ENCODE assay signal across 8 cellular contexts in the genomic region with DNA sequence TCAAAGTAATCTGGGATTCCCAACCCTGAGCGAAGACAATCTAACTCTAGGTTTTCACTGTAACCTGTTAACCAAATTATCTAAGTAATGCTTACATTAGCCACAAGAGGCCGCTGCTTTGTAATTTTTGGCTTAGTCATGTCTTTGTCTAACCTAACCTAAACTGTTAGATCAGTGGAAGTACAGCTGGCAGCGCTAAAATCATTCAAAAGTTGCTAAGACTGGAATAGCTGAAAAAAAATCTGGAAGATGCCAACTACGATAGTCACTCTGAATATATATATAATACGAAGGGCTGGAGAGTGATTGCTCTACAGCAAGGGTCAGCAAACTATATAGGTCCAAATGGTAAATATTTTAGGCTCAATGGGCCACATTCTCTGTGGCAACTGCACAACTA.
DNase-seq lines count a peak whose midpoint lies in the region; ATAC-seq, FAIRE-seq and TF ChIP-seq lines count a peak whose summit lies in the region.

No MANE protein-coding gene starts in this region.

- H3K4me1 ChIP-seq in Karpas-422 (ENCODE audit: low read length) (peaks cover 7% of the 10 kb centered on the region), SJSA1 (replicated peaks) (no peaks in the 10 kb centered on the region), body of pancreas (no peaks in the 10 kb centered on the region)

- H3K36me3 ChIP-seq in Karpas-422 (ENCODE audit: insufficient read depth, low read length), result peaks cover 21% of the 10 kb centered on the region
- H3K36me3 ChIP-seq in SJSA1, result peaks cover 41% of the 10 kb centered on the region
- peaks cover 0 to 13% of the 10 kb centered on the region in 2 donors for H3K36me3 ChIP-seq in body of pancreas (replicated peaks in 1 of 2; ENCODE audit: insufficient read depth in 1 of 2, low read depth in 2 of 2)

- H3K4me3 ChIP-seq in Karpas-422 (ENCODE audit: low read length) (no peak overlapping the region), SJSA1 (no peak overlapping the region), body of pancreas (no peak overlapping the region)

- FAIRE-seq in H54 (lab: Jason Lieb, UNC), result peak; percentile 90

- ATAC-seq in body of pancreas, result peak; percentile 88

- H3K9me2 ChIP-seq in Karpas-422 (replicated peaks; ENCODE audit: insufficient read depth, low read length), result no peaks in the 10 kb centered on the region

- H3K9ac ChIP-seq in Karpas-422 (ENCODE audit: low read length), result no peak overlapping the region

- DNase-seq in activated gamma-delta T cell treated with Interleukin-2 at 50 U/mL for 16 hours (peak; percentile 40), activated gamma-delta T cell (lab: John Stamatoyannopoulos, UW) (no peak), H54 (ENCODE audit: insufficient read length, low spot score) (peak; percentile 9), Karpas-422 (peak; percentile 87), SJSA1 (ENCODE audit: low read depth in 1 of 2, low spot score in 2 of 2) (peak; percentile 53 to 58), body of pancreas (peak; percentile 51 to 68 (median 52)), iPS-NIHi7 (ENCODE audit: extremely low spot score) (peak; percentile 61)
- peak; percentile 2 to 24 for DNase-seq in stimulated activated CD4-positive, alpha-beta T cell treated with anti-CD3 and anti-CD28 coated beads, Interleukin-15, amount 100 ng/mL, for 48 hours (ENCODE audit: low read depth in 2 of 2)

- no peaks in the 10 kb centered on the region for H4K20me1 ChIP-seq in Karpas-422 (ENCODE audit: insufficient read depth, low read depth, low read length)

- TF ChIP-seq POLR2A in H54 (IDR thresholded peaks at IDR 0.05; ENCODE audit: low read depth, low read length), result no peak
- TF ChIP-seq POLR2A in body of pancreas (IDR thresholded peaks at IDR 0.05), result no peak

- H3K27ac ChIP-seq in Karpas-422 (ENCODE audit: low read length) (no peak overlapping the region), SJSA1 (no peak overlapping the region), body of pancreas (no peak overlapping the region)

- WGBS in body of pancreas, 2 donors, result 12 to 23% methylated on average over 5 of the region's 5 CpGs

- H2AFZ ChIP-seq in Karpas-422 (ENCODE audit: low read length), result no peak overlapping the region

- H3K27me3 ChIP-seq in Karpas-422 (ENCODE audit: low read length) (no peaks in the 10 kb centered on the region), SJSA1 (replicated peaks) (no peaks in the 10 kb centered on the region), body of pancreas (no peaks in the 10 kb centered on the region)

- peak; percentile 20 to 87 (median 74) for TF ChIP-seq CTCF in body of pancreas (IDR thresholded peaks at IDR 0.05)

- intact Hi-C loops in body of pancreas (cut with DNase I), result loop anchor here (10.0 kb wide), 1 partner anchor 591 kb away; no protein-coding TSS in a partner anchor

- H3K9me3 ChIP-seq in Karpas-422 (ENCODE audit: low read length) (no peaks in the 10 kb centered on the region), SJSA1 (replicated peaks) (no peaks in the 10 kb centered on the region), body of pancreas (no peaks in the 10 kb centered on the region)

- H3K79me2 ChIP-seq in Karpas-422 (ENCODE audit: low read length), result no peaks in the 10 kb centered on the region

- H3K4me2 ChIP-seq in Karpas-422 (ENCODE audit: low read depth, low read length, poor library complexity, severe bottlenecking), result no peak overlapping the region
